ENCODE assay signal across 25 cellular contexts in the genomic region with DNA sequence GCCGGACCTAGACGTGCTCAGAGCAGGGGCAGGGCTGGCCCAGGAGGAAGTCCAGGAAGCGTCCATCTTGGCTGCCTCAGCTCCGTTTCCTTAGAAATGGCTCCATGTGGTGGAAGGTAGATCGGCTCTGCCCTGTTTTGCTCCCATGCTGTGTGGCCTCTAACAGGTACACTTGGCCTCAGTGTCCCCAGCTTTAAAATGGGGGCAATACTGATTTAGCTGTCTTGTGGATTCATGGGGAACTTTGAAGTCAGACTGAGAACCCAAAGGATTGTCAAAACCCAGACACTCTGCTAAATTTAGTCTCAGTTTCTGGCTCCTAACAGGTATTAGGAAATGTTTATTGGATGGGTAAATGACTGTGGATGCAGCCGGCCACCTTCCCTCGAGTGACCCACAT.
"Had no signal": no experiment of that assay in that cellular context is flagged by ENCODE, and none has a peak within 500 bp of the region (broad histone marks: within the 10 kb centered on the region; RNA-seq: fewer than 3 reads in every experiment).

No MANE protein-coding gene starts in this region.

- H3K4me1 ChIP-seq: parathyroid adenoma, uterus had no signal

- H3K4me3 ChIP-seq: neural progenitor cell, ovary, psoas muscle, skin epidermis, smooth muscle cell, spleen, thoracic aorta, thyroid gland, tibial nerve, upper lobe of right lung, uterus had no signal

- H3K4me2 ChIP-seq: neural progenitor cell, smooth muscle cell had no signal

- DNase-seq: naive thymus-derived CD4-positive, alpha-beta T cell; natural killer cell; occipital lobe; ovary; posterior cingulate gyrus; psoas muscle; right cardiac atrium; spleen; stimulated activated CD4-positive, alpha-beta T cell treated with anti-CD3 and anti-CD28 coated beads, Interleukin-12 subunit alpha, Interleukin-12 subunit beta, amount 100 ng/mL, for 4 hours; stimulated activated CD4-positive, alpha-beta T cell treated with anti-CD3 and anti-CD28 coated beads, Interleukin-1b, Interleukin-23, amount 100 ng/mL, for 48 hours; stimulated activated CD4-positive, alpha-beta T cell treated with anti-CD3 and anti-CD28 coated beads, Interleukin-4, amount 100 ng/mL, for 1 hour; stimulated activated CD4-positive, alpha-beta T cell treated with anti-CD3 and anti-CD28 coated beads, Interleukin-4, amount 100 ng/mL, for 4 hours; stimulated activated CD8-positive, alpha-beta memory T cell treated with anti-CD3 and anti-CD28 coated beads, Interleukin-4, amount 100 ng/mL, for 48 hours; stimulated activated naive CD4-positive, alpha-beta T cell; stimulated activated naive CD8-positive, alpha-beta T cell treated with anti-CD3 and anti-CD28 coated beads, Interleukin-15, amount 100 ng/mL, for 72 hours; stimulated activated naive CD8-positive, alpha-beta T cell treated with anti-CD3 and anti-CD28 coated beads, Interleukin-15, Interleukin-2, amounts not matched to agents 100 U/mL and 50 U/mL, for 24 hours; thyroid gland; upper lobe of right lung; uterus had no signal

- H3K9ac ChIP-seq: neural progenitor cell, parathyroid adenoma had no signal

- H2AFZ ChIP-seq: neural progenitor cell, parathyroid adenoma had no signal

- H3K9me3 ChIP-seq: ovary, psoas muscle, spleen, thoracic aorta, thyroid gland, tibial nerve, upper lobe of right lung, uterus had no signal

- H3K27ac ChIP-seq: neural progenitor cell, ovary, parathyroid adenoma, psoas muscle, skin epidermis, spleen, thoracic aorta, thyroid gland, tibial nerve, upper lobe of right lung, uterus had no signal

- H3K27me3 ChIP-seq: neural progenitor cell, ovary, spleen, thyroid gland, tibial nerve, upper lobe of right lung, uterus had no signal

- H3K36me3 ChIP-seq: neural progenitor cell, ovary, thyroid gland, uterus had no signal
